ENCODE assay signal across 20 cellular contexts in the genomic region with DNA sequence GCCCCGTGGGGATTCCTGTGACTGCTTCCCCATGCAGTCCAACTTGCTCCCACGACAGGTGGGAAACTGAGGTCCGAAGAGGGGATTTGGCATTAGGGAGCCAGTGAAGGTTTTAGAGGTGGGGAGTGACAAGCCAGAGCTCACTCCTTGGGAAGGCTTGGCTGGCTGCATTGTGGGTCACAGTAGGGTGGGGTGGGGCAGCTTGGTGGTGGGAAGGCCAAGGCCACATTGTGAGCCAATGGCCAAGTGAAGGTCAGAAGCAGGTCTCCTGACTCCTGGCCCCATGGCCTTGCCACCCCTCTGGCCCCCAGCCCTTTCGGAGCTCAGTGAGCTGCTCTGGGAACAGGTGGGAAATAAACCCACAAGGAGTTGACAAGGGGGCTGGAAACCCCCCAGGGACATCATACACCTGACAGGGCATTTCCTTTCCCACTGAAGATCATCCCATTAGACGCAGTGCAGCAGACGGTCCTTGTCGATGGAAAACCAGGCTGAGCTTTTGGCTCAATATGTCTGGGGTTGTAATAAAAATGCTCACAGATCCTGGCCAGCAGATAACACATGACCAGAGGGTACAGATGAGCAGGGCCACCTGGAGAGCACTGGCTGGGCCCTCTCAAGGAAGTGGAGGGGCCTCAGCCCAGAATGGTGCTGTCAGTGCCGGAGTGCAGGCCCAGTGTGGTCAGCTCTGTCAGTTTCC. TPM values are rescaled to one million over a fixed set of nuclear protein-coding genes. Genes with fewer than 3 reads are reported as not detected.
DNase-seq lines count a peak whose midpoint lies in the region; ATAC-seq and TF ChIP-seq lines count a peak whose summit lies in the region.
"Had no signal": no experiment of that assay in that cellular context is flagged by ENCODE, and none has a peak within 500 bp of the region (broad histone marks: within the 10 kb centered on the region; RNA-seq: fewer than 3 reads in every experiment).

No MANE protein-coding gene starts in this region.

- no peak overlapping the region; the same call in 1 of the 2 replicates for H3K18ac ChIP-seq in IMR-90 (ENCODE audit: low read depth, low read length)
- peak overlapping the region; percentile 46 for H3K18ac ChIP-seq in neuronal stem cell (ENCODE audit: low read length)

- dilution Hi-C loops in IMR-90 (cut with HindIII; ENCODE audit: low sequenced_read_pairs, unreplicated experiment) = no loop called here

- H2AK9ac ChIP-seq in IMR-90 (replicated peaks; ENCODE audit: low read depth, low read length, poor library complexity) = no peak overlapping the region

- WGBS in IMR-90 (ENCODE audit: extremely low coverage in 2 of 2, insufficient read length in 1 of 2), 2 experiments = 60% methylated on average over 2 of the region's 8 CpGs; no CpG with 5 or more reads in 1 of the 2 experiments
- 66 to 70% methylated on average over 1 to 6 of the region's 8 CpGs for WGBS in esophagus squamous epithelium, 2 donors
- no CpG with 5 or more reads among the region's 8 CpGs for WGBS in neuronal stem cell (ENCODE audit: extremely low coverage in 2 of 2, insufficient read length in 2 of 2, insufficient replicate concordance in 1 of 2), 2 donors

- TF ChIP-seq RAD21 in IMR-90 (IDR thresholded peaks at IDR 0.05; ENCODE audit: low read length) = no peak

- no peak overlapping the region for H2BK20ac ChIP-seq in IMR-90 (ENCODE audit: low read depth, low read length)

- no peaks in the 10 kb centered on the region for H4K20me1 ChIP-seq in IMR-90 (ENCODE audit: insufficient read depth, low read length)

- intact Hi-C loops in IMR-90 (cut with micrococcal nuclease) = no loop called here
- intact Hi-C loops in esophagus squamous epithelium (cut with DNase I) = loop anchor here (10.0 kb wide), 1 partner anchor 178 kb away; no protein-coding TSS in a partner anchor

- H3K36me3 ChIP-seq in IMR-90 (ENCODE audit: control insufficient read depth, insufficient read depth, low read length) (no peaks in the 10 kb centered on the region), esophagus squamous epithelium (no peaks in the 10 kb centered on the region), neuronal stem cell (replicated peaks in 1 of 2; ENCODE audit: control insufficient read depth in 2 of 2, insufficient read depth in 2 of 2, low read length in 2 of 2) (no peaks in the 10 kb centered on the region), brain microvascular endothelial cell (replicated peaks) (no peaks in the 10 kb centered on the region)
- H3K36me3 ChIP-seq: Peyer's patch, spleen had no signal

- no peak overlapping the region for H4K5ac ChIP-seq in IMR-90 (ENCODE audit: low read depth, low read length)

- ATAC-seq in IMR-90 (ENCODE audit: low read depth) = no peak
- no peak for ATAC-seq in GM21737 (IDR thresholded peaks at IDR 0.05; ENCODE audit: unreplicated experiment)
- no peak for ATAC-seq in GM21360 (IDR thresholded peaks at IDR 0.05; ENCODE audit: unreplicated experiment)
- ATAC-seq: GM12878 had no signal

- H2AFZ ChIP-seq in IMR-90 (replicated peaks; ENCODE audit: low read length, poor library complexity) = no peak overlapping the region
- H2AFZ ChIP-seq in neuronal stem cell (ENCODE audit: low read length) = no peak overlapping the region

- no peak overlapping the region for H4K91ac ChIP-seq in IMR-90 (ENCODE audit: insufficient read depth, low read depth, low read length)
- H4K91ac ChIP-seq in neuronal stem cell (ENCODE audit: low read depth, low read length, poor library complexity) = no peak overlapping the region

- no peak overlapping the region for H3K4me3 Mint-ChIP-seq in activated T-cell treated with anti-CD3 and anti-CD28 coated beads, Interleukin-2, amount 50 U/mL, for 24 hours
- H3K4me3 Mint-ChIP-seq: H9 had no signal

- H3K4me1 Mint-ChIP-seq in activated T-cell treated with anti-CD3 and anti-CD28 coated beads, Interleukin-2, amount 50 U/mL, for 24 hours (ENCODE audit: low read depth) = peaks cover 50% of the 10 kb centered on the region

- H3K4me2 ChIP-seq in IMR-90 (ENCODE audit: low read depth, low read length) (no peak overlapping the region), neuronal stem cell (ENCODE audit: insufficient read depth, low read length, poor library complexity, severe bottlenecking) (no peak overlapping the region)

- H3K4me1 ChIP-seq in IMR-90 (ENCODE audit: control insufficient read depth, insufficient read depth, low read length) (peaks cover 26% of the 10 kb centered on the region), esophagus squamous epithelium (peaks cover 40 to 76% (median 68%) of the 10 kb centered on the region in 3 donors), neuronal stem cell (ENCODE audit: control insufficient read depth in 2 of 2, insufficient read depth in 1 of 2, low read depth in 1 of 2, low read length in 2 of 2) (peaks cover 0 to 22% of the 10 kb centered on the region in 2 donors)

- H3K23ac ChIP-seq in IMR-90 (ENCODE audit: low read depth, low read length) (no peak overlapping the region), neuronal stem cell (ENCODE audit: low read depth, low read length, poor library complexity) (no peak overlapping the region)

- H2BK15ac ChIP-seq in IMR-90 (ENCODE audit: low read depth, low read length) (no peak overlapping the region), neuronal stem cell (ENCODE audit: low read length) (no peak overlapping the region)

- H2BK5ac ChIP-seq in IMR-90 (ENCODE audit: low read depth, low read length, poor library complexity, severe bottlenecking) = no peak overlapping the region
- no peak overlapping the region for H2BK5ac ChIP-seq in neuronal stem cell (ENCODE audit: low read length)

- no peak overlapping the region for H3K4ac ChIP-seq in IMR-90 (ENCODE audit: low read depth, low read length)
- no peak overlapping the region for H3K4ac ChIP-seq in neuronal stem cell (ENCODE audit: low read length)

- H3K14ac ChIP-seq in IMR-90 (replicated peaks; ENCODE audit: low read depth, low read length) (no peak overlapping the region), neuronal stem cell (ENCODE audit: low read length) (no peak overlapping the region)

- BruUV-seq in IMR-90 (replicated peaks; lab: Mats Ljungman, UMichigan) = no TSS peak

- H2BK12ac ChIP-seq in neuronal stem cell (ENCODE audit: low read length) = no peak overlapping the region

- TF ChIP-seq CTCF in IMR-90 (conservative IDR thresholded peaks at IDR 0.05; ENCODE audit: low read depth, low read length) = no peak
- TF ChIP-seq CTCF in esophagus squamous epithelium (IDR thresholded peaks at IDR 0.05) = no peak
- no peak for TF ChIP-seq CTCF in brain microvascular endothelial cell (IDR thresholded peaks at IDR 0.05; ENCODE audit: low read depth, low read length, missing control alignments)

- in situ Hi-C loops in IMR-90 (cut with MboI; ENCODE audit: low sequenced_read_pairs) = no loop called here
- in situ Hi-C loops in brain microvascular endothelial cell (cut with HindIII; ENCODE audit: low pct_ligation_motif_present, low sequenced_read_pairs) = no loop called here

- no peaks in the 10 kb centered on the region for H3K36me3 Mint-ChIP-seq in activated T-cell treated with anti-CD3 and anti-CD28 coated beads, Interleukin-2, amount 50 U/mL, for 24 hours (ENCODE audit: low read depth)

- H3K4me3 ChIP-seq in IMR-90 (ENCODE audit: insufficient read depth, low read depth, low read length) (no peak overlapping the region), esophagus squamous epithelium (no peak overlapping the region), neuronal stem cell (ENCODE audit: low read length in 2 of 2) (no peak overlapping the region), brain microvascular endothelial cell (ENCODE audit: low read depth, low read length) (no peak overlapping the region)
- H3K4me3 ChIP-seq: GM12878, Peyer's patch had no signal

- H2BK120ac ChIP-seq in IMR-90 (ENCODE audit: low read depth, low read length) = no peak overlapping the region
- no peak overlapping the region for H2BK120ac ChIP-seq in neuronal stem cell (ENCODE audit: low read depth, low read length)

- H3K79me1 ChIP-seq in IMR-90 (ENCODE audit: low read depth in 1 of 2, low read length in 2 of 2) = no peaks in the 10 kb centered on the region
- peaks cover 2% of the 10 kb centered on the region for H3K79me1 ChIP-seq in neuronal stem cell (ENCODE audit: low read depth, low read length)

- H3K9me3 ChIP-seq in IMR-90 (ENCODE audit: control insufficient read depth, insufficient read depth, low read length) (no peaks in the 10 kb centered on the region), esophagus squamous epithelium (no peaks in the 10 kb centered on the region), neuronal stem cell (replicated peaks in 1 of 2; ENCODE audit: control insufficient read depth in 2 of 2, insufficient read depth in 1 of 2, low read depth in 1 of 2, low read length in 2 of 2) (no peaks in the 10 kb centered on the region)
- H3K9me3 ChIP-seq: Peyer's patch, spleen had no signal

- POLR2A ChIA-PET in IMR-90 (lab: Charles Lee; ENCODE audit: unreplicated experiment) = no interaction called here

- DNase-seq in activated T-cell treated with anti-CD3 and anti-CD28 coated beads, Interleukin-2, amount 50 U/mL, for 24 hours = no peak
- DNase-seq in activated T-cell treated with anti-CD3 and anti-CD28 coated beads for 4 hours (no peak), IMR-90 (no peak), esophagus squamous epithelium (lab: John Stamatoyannopoulos, UW) (no peak), neuronal stem cell (ENCODE audit: low spot score) (no peak), brain microvascular endothelial cell (no peak)
- DNase-seq: ACHN; activated CD4-positive, CD25-positive, alpha-beta regulatory T cell treated with anti-CD3 and anti-CD28 coated beads, Interleukin-2, amount 50 U/mL, for 72 hours; activated gamma-delta T cell; H9; hippocampal formation; NCI-H1436; NK-92 treated with Interleukin-12 subunit alpha and Interleukin-12 subunit beta, amount 100 ng/mL, for 24 hours; Peyer's patch; spleen; stimulated activated CD8-positive, alpha-beta memory T cell treated with anti-CD3 and anti-CD28 coated beads, Interleukin-4, amount 100 ng/mL, for 48 hours had no signal

- no peak overlapping the region for H4K8ac ChIP-seq in IMR-90 (ENCODE audit: low read depth in 2 of 2, low read length in 2 of 2)
- no peak overlapping the region for H4K8ac ChIP-seq in neuronal stem cell (ENCODE audit: low read depth, low read length)

- no peak for TF ChIP-seq POLR2A in IMR-90 (IDR thresholded peaks at IDR 0.05; ENCODE audit: low read depth, low read length)
- TF ChIP-seq POLR2A in esophagus squamous epithelium (IDR thresholded peaks at IDR 0.05) = no peak

- H3K27me3 Mint-ChIP-seq in activated T-cell treated with anti-CD3 and anti-CD28 coated beads, Interleukin-2, amount 50 U/mL, for 24 hours = no peaks in the 10 kb centered on the region

- CTCF ChIA-PET in IMR-90 (lab: Yijun Ruan, JAX) = interaction anchor here (1.5 kb wide), 1 partner anchor 9 kb away, joined by 5 read pairs; no protein-coding TSS in a partner anchor

- no peak overlapping the region for H3K56ac ChIP-seq in IMR-90 (ENCODE audit: extremely low read depth, insufficient read depth, low read length)

- no peaks in the 10 kb centered on the region for H3K9me1 ChIP-seq in IMR-90 (ENCODE audit: insufficient read depth, low read length)

- H3K27ac Mint-ChIP-seq in activated T-cell treated with anti-CD3 and anti-CD28 coated beads, Interleukin-2, amount 50 U/mL, for 24 hours = peak overlapping the region; percentile 40

- no peak overlapping the region for H2AK5ac ChIP-seq in IMR-90 (ENCODE audit: low read depth, low read length)
- H2AK5ac ChIP-seq in neuronal stem cell (ENCODE audit: low read depth, low read length) = no peak overlapping the region

- H3K27ac ChIP-seq in IMR-90 (ENCODE audit: insufficient read depth, low read length) (peak overlapping the region; percentile 54; the same call in 1 of the 2 replicates), esophagus squamous epithelium (peak overlapping the region in 3 of 4 donors; percentile 27 to 73 (median 68)), neuronal stem cell (replicated peaks; ENCODE audit: low read length) (no peak overlapping the region), brain microvascular endothelial cell (no peak overlapping the region)

- H3K9me3 Mint-ChIP-seq in activated T-cell treated with anti-CD3 and anti-CD28 coated beads, Interleukin-2, amount 50 U/mL, for 24 hours = no peaks in the 10 kb centered on the region
- H3K9me3 Mint-ChIP-seq: H9 had no signal

- H3K9ac ChIP-seq in IMR-90 (ENCODE audit: low read depth, low read length) = no peak overlapping the region
- no peak overlapping the region for H3K9ac ChIP-seq in neuronal stem cell (ENCODE audit: low read depth, low read length, poor library complexity)

- H3K27me3 ChIP-seq in IMR-90 (ENCODE audit: control insufficient read depth, insufficient read depth, low read length) (peaks cover 13% of the 10 kb centered on the region), esophagus squamous epithelium (no peaks in the 10 kb centered on the region), neuronal stem cell (ENCODE audit: control insufficient read depth in 3 of 3, insufficient read depth in 3 of 3, low read depth in 1 of 3, low read length in 3 of 3) (peaks cover 0 to 28% (median 0%) of the 10 kb centered on the region in 3 experiments), brain microvascular endothelial cell (replicated peaks) (no peaks in the 10 kb centered on the region)
- H3K27me3 ChIP-seq: Peyer's patch, spleen had no signal

RNA-seq across cellular contexts. Expression of a gene that starts 2.4 kb away (rescaled TPM):
- total RNA-seq in IMR-90 (2012; rRNA removed) = under 0.01 TPM in 1 of 2 replicates, not detected in the other
- not detected in 2 replicates for polyA plus RNA-seq in IMR-90 (2012; rRNA removed)
- not detected in 2 replicates for polyA plus RNA-seq in IMR-90 (2012; cell fraction: cytosol; rRNA removed)
- not detected in 2 replicates for polyA plus RNA-seq in IMR-90 (2012; cell fraction: nucleus; rRNA removed; ENCODE audit: low replicate concordance)
- total RNA-seq in esophagus squamous epithelium = under 1 TPM in 2 of 4 donors, not detected in 2; under 0.01 to 0.15 TPM
- 1.4 TPM for polyA plus RNA-seq in neuronal stem cell (2013, experiment 1 of 2)
- 1.3 TPM for polyA plus RNA-seq in neuronal stem cell (2013, experiment 2 of 2)
- total RNA-seq: MCF 10A had no signal

RNA-seq across cellular contexts. Expression of a gene that starts 56.1 kb away (rescaled TPM):
- total RNA-seq in IMR-90 (2012; rRNA removed) (5.0 and 5.3 TPM in 2 replicates), esophagus squamous epithelium (10 to 100 TPM; 34.1 to 51.7 (median 44.8) TPM)
- 23.8 and 25.1 TPM in 2 replicates for polyA plus RNA-seq in IMR-90 (2012; rRNA removed)
- polyA plus RNA-seq in IMR-90 (2012; cell fraction: cytosol; rRNA removed) = 17.6 and 24.1 TPM in 2 replicates
- polyA plus RNA-seq in IMR-90 (2012; cell fraction: nucleus; rRNA removed; ENCODE audit: low replicate concordance) = 10.6 and 25.6 TPM in 2 replicates
- 0.29 TPM for polyA plus RNA-seq in neuronal stem cell (2013, experiment 1 of 2)
- 0.48 TPM for polyA plus RNA-seq in neuronal stem cell (2013, experiment 2 of 2)

Comparison
In these comparisons a context has a peak if more than half of its experiments do, and no peak if none do; other contexts are left out.
1. H3K27ac ChIP-seq: peak in IMR-90 (single experiment) and esophagus squamous epithelium (3 of 4); none in neuronal stem cell (single experiment) and brain microvascular endothelial cell (single experiment).